13 cellular contexts compared by ENCODE assay signal in genomic region chr1:12301518-12302237, GRCh38.
"Had no signal": no experiment of that assay in that cellular context is flagged by ENCODE, and none has a peak within 500 bp of the region (broad histone marks: within the 10 kb centered on the region; RNA-seq: fewer than 3 reads in every experiment).

No MANE protein-coding gene starts in this region.

- H3K4me1 ChIP-seq: suprapubic skin had no signal

- H3K27me3 ChIP-seq: neutrophil, suprapubic skin, thyroid gland had no signal

- ATAC-seq: esophagus mucosa; naive thymus-derived CD4-positive, alpha-beta T cell had no signal

- H3K4me3 ChIP-seq: suprapubic skin, thyroid gland had no signal

- H3K9me3 ChIP-seq: neutrophil, suprapubic skin, thyroid gland had no signal

- H3K27ac ChIP-seq: neutrophil, suprapubic skin had no signal

- DNase-seq: effector memory CD4-positive, alpha-beta T cell; islet precursor cell; mammary epithelial cell; naive thymus-derived CD4-positive, alpha-beta T cell; nephron progenitor cell; posterior cingulate gyrus; small intestine; stimulated activated CD4-positive, alpha-beta T cell treated with anti-CD3 and anti-CD28 coated beads, Interleukin-2, amount 100 ng/mL, for 48 hours; stimulated activated naive CD8-positive, alpha-beta T cell treated with anti-CD3 and anti-CD28 coated beads, Interleukin-15, Interleukin-2, amounts not matched to agents 100 U/mL and 50 U/mL, for 24 hours; thyroid gland had no signal
